Comparison of ENCODE assay signal across 6 cellular contexts in genomic region chr5:122591828-122592227, GRCh38.
"Had no signal": no experiment of that assay in that cellular context is flagged by ENCODE, and none has a peak within 500 bp of the region (broad histone marks: within the 10 kb centered on the region; RNA-seq: fewer than 3 reads in every experiment).

No MANE protein-coding gene starts in this region.

- ATAC-seq: GM23338, HepG2 had no signal

- H3K27ac ChIP-seq: HL-60 had no signal

- H3K4me3 ChIP-seq: GM23338 had no signal

- DNase-seq: H9, HCEC 1CT, HFFc6 had no signal
